8 cellular contexts compared by ENCODE assay signal in the genomic region with DNA sequence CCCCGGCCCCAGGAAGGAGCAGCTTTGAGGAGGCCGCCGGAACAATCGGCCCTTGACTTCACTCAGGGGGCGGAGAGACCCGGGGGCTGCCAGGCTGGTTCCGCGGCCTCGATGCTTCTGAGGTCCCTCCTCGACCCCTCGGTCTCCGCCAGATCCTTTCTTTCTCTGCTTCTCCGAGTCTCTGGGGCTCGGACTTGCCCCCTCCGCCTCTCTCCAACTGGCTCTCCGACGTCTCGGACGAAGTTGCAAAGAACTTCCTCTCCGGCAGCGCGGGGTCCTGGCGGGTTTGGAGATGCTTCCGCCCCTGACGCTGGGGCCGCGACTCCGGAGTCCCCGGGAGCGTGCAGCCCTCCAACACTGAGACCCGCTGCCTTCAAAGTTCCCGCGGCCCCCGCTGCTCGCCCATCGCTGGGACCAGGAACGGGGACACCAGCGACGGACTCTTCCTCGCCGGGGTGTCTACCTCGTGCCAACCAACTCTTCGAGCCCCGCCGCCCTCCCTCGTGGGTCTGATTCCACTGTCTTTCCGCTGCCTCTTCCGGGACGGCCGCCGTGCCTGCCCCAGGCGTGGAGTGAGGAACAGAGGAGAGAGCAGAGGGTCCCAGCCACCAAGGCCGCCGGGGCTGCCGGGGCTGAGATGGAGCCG. TPM values are rescaled to one million over a fixed set of nuclear protein-coding genes. Genes with fewer than 3 reads are reported as not detected.
DNase-seq lines count a peak whose midpoint lies in the region; ATAC-seq and TF ChIP-seq lines count a peak whose summit lies in the region.

No MANE protein-coding gene starts in this region.

- POLR2A ChIA-PET in Caco-2 (lab: Charles Lee), result interaction anchor here (0.5 to 0.6 kb wide), 6 partner anchors 44 to 694 kb away, joined by 3 to 6 read pairs (median 4); no protein-coding TSS in a partner anchor
- POLR2A ChIA-PET in WTC11 (lab: Charles Lee), result interaction anchor here (0.6 to 1.6 kb wide), 6 partner anchors 10 to 276 kb away, joined by 3 to 8 read pairs (median 3); a partner anchor contains a TSS

- peaks cover 20% of the 10 kb centered on the region for H3K27me3 Mint-ChIP-seq in Caco-2 (ENCODE audit: insufficient read depth, unreplicated experiment)
- peaks cover 99% of the 10 kb centered on the region for H3K27me3 Mint-ChIP-seq in WTC11 (ENCODE audit: low read depth)
- no peaks in the 10 kb centered on the region for H3K27me3 Mint-ChIP-seq in naive B cell

- H3K27me3 ChIP-seq in Caco-2 (replicated peaks; ENCODE audit: control insufficient read depth, insufficient read depth, low read length) (no peaks in the 10 kb centered on the region; the same call in 1 of the 2 replicates), H7 (ENCODE audit: control insufficient read depth, insufficient read depth, low read length) (peaks cover 94% of the 10 kb centered on the region), left lung (peaks cover 97 to 100% of the 10 kb centered on the region in 2 donors)

- no peaks in the 10 kb centered on the region for H3K9me3 ChIP-seq in Caco-2
- H3K9me3 ChIP-seq in left lung, result no peaks in the 10 kb centered on the region

- TF ChIP-seq CTCF in Caco-2 (IDR thresholded peaks at IDR 0.05; ENCODE audit: insufficient read depth in 1 of 2, low read depth in 1 of 2, low read length in 1 of 2, severe bottlenecking in 1 of 2, unreplicated experiment in 1 of 2), result no peak
- TF ChIP-seq CTCF in WTC11 (IDR thresholded peaks at IDR 0.05), result no peak
- no peak for TF ChIP-seq CTCF in left lung (IDR thresholded peaks at IDR 0.05)

- no peak overlapping the region for H3K27ac ChIP-seq in left lung

- intact Hi-C loops in Caco-2 (cut with micrococcal nuclease; ENCODE audit: unreplicated experiment), result loop anchor here (1.0 to 2.0 kb wide), 2 partner anchors 52 to 159 kb away; no protein-coding TSS in a partner anchor
- intact Hi-C loops in left lung (cut with DNase I), result no loop called here

- H3K4me1 Mint-ChIP-seq in Caco-2 (ENCODE audit: low read depth, unreplicated experiment) (no peaks in the 10 kb centered on the region), WTC11 (peaks cover 50% of the 10 kb centered on the region), naive B cell (peaks cover 76 to 81% (median 79%) of the 10 kb centered on the region in 3 donors)

- no peaks in the 10 kb centered on the region for H3K36me3 ChIP-seq in Caco-2 (ENCODE audit: control insufficient read depth, insufficient read depth, low read length)
- no peaks in the 10 kb centered on the region for H3K36me3 ChIP-seq in H7 (replicated peaks; ENCODE audit: control insufficient read depth, insufficient read depth, low read length)
- no peaks in the 10 kb centered on the region for H3K36me3 ChIP-seq in left lung

- H3K4me3 ChIP-seq in Caco-2 (ENCODE audit: low read depth, low read length) (peak overlapping the region; percentile 28), H7 (ENCODE audit: insufficient read depth, low read depth, low read length) (peak overlapping the region; percentile 42), left lung (peak overlapping the region in 1 of 2 donors; percentile 7)

- H3K4me1 ChIP-seq in Caco-2, result peaks cover 5% of the 10 kb centered on the region; the same call in 1 of the 2 replicates
- peaks cover 28 to 34% of the 10 kb centered on the region in 2 donors for H3K4me1 ChIP-seq in left lung

- peak; percentile 2 for ATAC-seq in WTC11
- peak; percentile 5 to 6 for ATAC-seq in naive B cell (ENCODE audit: low read depth in 2 of 2)
- no peak for ATAC-seq in HG02852 (IDR thresholded peaks at IDR 0.05; ENCODE audit: unreplicated experiment)
- no peak for ATAC-seq in esophagus mucosa
- no peak for ATAC-seq in left lung

- H3K9me3 Mint-ChIP-seq in Caco-2 (ENCODE audit: unreplicated experiment) (no peaks in the 10 kb centered on the region), WTC11 (no peaks in the 10 kb centered on the region), naive B cell (peaks cover 0 to 2% (median 0%) of the 10 kb centered on the region in 7 donors)

- CTCF ChIA-PET in Caco-2 (lab: Charles Lee) (interaction anchor here (0.6 to 1.6 kb wide), 7 partner anchors 13 to 837 kb away, joined by 3 to 7 read pairs (median 4); a partner anchor contains a TSS), WTC11 (lab: Charles Lee) (interaction anchor here (0.5 to 4.4 kb wide), 9 partner anchors 16 to 484 kb away, joined by 3 to 30 read pairs (median 4); a partner anchor contains a TSS)

- H3K27ac Mint-ChIP-seq in Caco-2 (ENCODE audit: unreplicated experiment), result no peak overlapping the region
- no peak overlapping the region for H3K27ac Mint-ChIP-seq in WTC11
- peak overlapping the region; percentile 58 to 99 (median 91) for H3K27ac Mint-ChIP-seq in naive B cell

- H3K4me3 Mint-ChIP-seq in Caco-2 (ENCODE audit: unreplicated experiment) (peak overlapping the region; percentile 78), WTC11 (peak overlapping the region; percentile 83), naive B cell (peak overlapping the region; percentile 96 to 100 (median 97))

- DNase-seq in Caco-2 (no peak), H7 (peak; percentile 81), WTC11 (ENCODE audit: low spot score) (peak; percentile 48), naive B cell (no peak), NCI-H2196 treated with DMSO at 0.1 percent for 48 hours (lab: John Stamatoyannopoulos, UW; ENCODE audit: unreplicated experiment) (no peak), left lung (no peak)

- BruUV-seq in Caco-2 (replicated peaks; lab: Mats Ljungman, UMichigan), result no TSS peak

- H3K36me3 Mint-ChIP-seq in Caco-2 (ENCODE audit: insufficient read depth, unreplicated experiment) (no peaks in the 10 kb centered on the region), WTC11 (no peaks in the 10 kb centered on the region), naive B cell (peaks cover 6 to 25% of the 10 kb centered on the region in 2 donors)

TF ChIP-seq in WTC11, 78 proteins besides CTCF, POLR2A, EP300 and RAD21:
- TF ChIP-seq, protein P1, sequence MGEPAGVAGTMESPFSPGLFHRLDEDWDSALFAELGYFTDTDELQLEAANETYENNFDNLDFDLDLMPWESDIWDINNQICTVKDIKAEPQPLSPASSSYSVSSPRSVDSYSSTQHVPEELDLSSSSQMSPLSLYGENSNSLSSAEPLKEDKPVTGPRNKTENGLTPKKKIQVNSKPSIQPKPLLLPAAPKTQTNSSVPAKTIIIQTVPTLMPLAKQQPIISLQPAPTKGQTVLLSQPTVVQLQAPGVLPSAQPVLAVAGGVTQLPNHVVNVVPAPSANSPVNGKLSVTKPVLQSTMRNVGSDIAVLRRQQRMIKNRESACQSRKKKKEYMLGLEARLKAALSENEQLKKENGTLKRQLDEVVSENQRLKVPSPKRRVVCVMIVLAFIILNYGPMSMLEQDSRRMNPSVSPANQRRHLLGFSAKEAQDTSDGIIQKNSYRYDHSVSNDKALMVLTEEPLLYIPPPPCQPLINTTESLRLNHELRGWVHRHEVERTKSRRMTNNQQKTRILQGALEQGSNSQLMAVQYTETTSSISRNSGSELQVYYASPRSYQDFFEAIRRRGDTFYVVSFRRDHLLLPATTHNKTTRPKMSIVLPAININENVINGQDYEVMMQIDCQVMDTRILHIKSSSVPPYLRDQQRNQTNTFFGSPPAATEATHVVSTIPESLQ (CRISPR knock-in tag; IDR thresholded peaks at IDR 0.05), result 0 out of 2 replicates have a peak, but pooled peaks have one; percentile 72
- no peak for TF ChIP-seq PRRX2 (CRISPR knock-in tag; IDR thresholded peaks at IDR 0.05)

RNA-seq across cellular contexts. Expression of a gene that starts 7.0 kb away (rescaled TPM):
- 0.16 TPM in 1 of 2 replicates, not detected in the other for total RNA-seq in Caco-2 (2022)
- 1.7 and 4.7 TPM in 2 replicates for total RNA-seq in H7 (2014; rRNA removed; shearing (Covaris generic))
- 3.5 to 6.6 TPM (median 4.4 TPM) in 3 replicates for total RNA-seq in WTC11 (2021)
- 10 to 100 TPM; 17.1 to 83.5 (median 45.3) TPM for polyA plus RNA-seq in naive B cell (ENCODE audit: low read depth in 6 of 6)
- total RNA-seq in esophagus mucosa, result 0.44 TPM
- total RNA-seq in left lung, result under 1 TPM; 0.03 to 0.65 TPM

Comparison
In these comparisons a context has a peak if more than half of its experiments do, and no peak if none do; other contexts are left out.
1. DNase-seq: peak in H7 (single experiment) and WTC11 (single experiment); none in Caco-2 (0 of 2), naive B cell (single experiment), NCI-H2196 treated with DMSO at 0.1 percent for 48 hours (single experiment) and left lung (0 of 2).
2. H3K27ac Mint-ChIP-seq: peak in naive B cell (6 of 6); none in Caco-2 (single experiment) and WTC11 (single experiment).
3. ATAC-seq: peak in WTC11 (single experiment) and naive B cell (2 of 2); none in HG02852 (single experiment), esophagus mucosa (single experiment) and left lung (single experiment).
4. Peak in every context shown above with its lines, with median percentiles within 50 percentile points of each other: H3K4me3 Mint-ChIP-seq.